ENCODE assay signal across 1 cellular context in genomic region chr21:32727728-32728454, GRCh38.
A peak's percentile ranks its signal among the peaks of the same experiment; 100 is the strongest.
TF ChIP-seq lines count a peak whose summit lies in the region.

Gene SYNJ1, minus strand, starts transcription at chr21:32728013. Its CDS starts 1,118 bp downstream, at chr21:32726895.

TF ChIP-seq in HepG2, 621 proteins besides CTCF, POLR2A, EP300 and RAD21 (continued from another document and continues in another):
- peak; percentile 83 for TF ChIP-seq PATZ1 (CRISPR knock-in tag; IDR thresholded peaks at IDR 0.05)
- TF ChIP-seq ZNF101 (CRISPR knock-in tag; IDR thresholded peaks at IDR 0.05; ENCODE audit: borderline replicate concordance, low read depth): no peak
- TF ChIP-seq SMC3 (IDR thresholded peaks at IDR 0.05; ENCODE audit: low read length): no peak
- peak; percentile 70 for TF ChIP-seq ELF3 (CRISPR knock-in tag; IDR thresholded peaks at IDR 0.05)
- peak; percentile 62; the same call in 1 of the 2 replicates for TF ChIP-seq ZNF782 (CRISPR knock-in tag; IDR thresholded peaks at IDR 0.05; ENCODE audit: borderline replicate concordance)
- no peak for TF ChIP-seq NR3C1 (CRISPR knock-in tag; IDR thresholded peaks at IDR 0.05)
- no peak; the same call in 1 of the 2 replicates for TF ChIP-seq ZNF543 (CRISPR knock-in tag; IDR thresholded peaks at IDR 0.05)
- TF ChIP-seq ZNF639 (CRISPR knock-in tag; conservative IDR thresholded peaks at IDR 0.05): no peak; the same call in none of the 2 replicates
- peak; percentile 37; the same call in 1 of the 2 replicates for TF ChIP-seq FOXP4 (CRISPR knock-in tag; IDR thresholded peaks at IDR 0.05)
- no peak for TF ChIP-seq ZNF570 (CRISPR knock-in tag; IDR thresholded peaks at IDR 0.05; ENCODE audit: borderline replicate concordance)
- no peak; the same call in 1 of the 2 replicates for TF ChIP-seq ZNF235 (CRISPR knock-in tag; IDR thresholded peaks at IDR 0.05; ENCODE audit: borderline replicate concordance)
- peak; percentile 73; the same call in 1 of the 2 replicates for TF ChIP-seq GFI1 (CRISPR knock-in tag; IDR thresholded peaks at IDR 0.05; ENCODE audit: borderline replicate concordance)
- TF ChIP-seq FLYWCH1 (CRISPR knock-in tag; IDR thresholded peaks at IDR 0.05): no peak
- TF ChIP-seq ZNF660 (CRISPR knock-in tag; IDR thresholded peaks at IDR 0.05; ENCODE audit: borderline replicate concordance, low read depth): no peak
- no peak; the same call in none of the 2 replicates for TF ChIP-seq MNT (IDR thresholded peaks at IDR 0.05)
- peak; percentile 95; the same call in 1 of the 2 replicates for TF ChIP-seq ZNF446 (CRISPR knock-in tag; IDR thresholded peaks at IDR 0.05)
- peak; percentile 81 for TF ChIP-seq ZHX2 (IDR thresholded peaks at IDR 0.05; ENCODE audit: low read depth)
- no peak for TF ChIP-seq ZHX2 (CRISPR knock-in tag; IDR thresholded peaks at IDR 0.05; ENCODE audit: borderline replicate concordance)
- TF ChIP-seq ZNF546 (CRISPR knock-in tag; conservative IDR thresholded peaks at IDR 0.05): peak; percentile 29; the same call in 1 of the 2 replicates
- no peak; the same call in 1 of the 2 replicates for TF ChIP-seq ZNF710 (CRISPR knock-in tag; IDR thresholded peaks at IDR 0.05; ENCODE audit: borderline replicate concordance)
- no peak for TF ChIP-seq ZNF737 (CRISPR knock-in tag; IDR thresholded peaks at IDR 0.05; ENCODE audit: borderline replicate concordance)
- TF ChIP-seq REXO4 (CRISPR knock-in tag; IDR thresholded peaks at IDR 0.05; ENCODE audit: borderline replicate concordance): no peak
- TF ChIP-seq ZNF615 (CRISPR knock-in tag; IDR thresholded peaks at IDR 0.05; ENCODE audit: borderline replicate concordance): no peak
- TF ChIP-seq RFX3 (CRISPR knock-in tag; IDR thresholded peaks at IDR 0.05): no peak; the same call in 1 of the 2 replicates
- TF ChIP-seq ZNF17 (CRISPR knock-in tag; IDR thresholded peaks at IDR 0.05): no peak
- TF ChIP-seq SMAD1 (CRISPR knock-in tag; IDR thresholded peaks at IDR 0.05; ENCODE audit: borderline replicate concordance, low read depth): peak; percentile 73; the same call in 1 of the 2 replicates
- TF ChIP-seq NFYC (CRISPR knock-in tag; IDR thresholded peaks at IDR 0.05): peak; percentile 44; the same call in 1 of the 2 replicates
- TF ChIP-seq MAFF (IDR thresholded peaks at IDR 0.05; ENCODE audit: low read depth, low read length): no peak
- peak; percentile 51; the same call in 1 of the 2 replicates for TF ChIP-seq RARA (CRISPR knock-in tag; IDR thresholded peaks at IDR 0.05)
- peak; percentile 63; the same call in 1 of the 2 replicates for TF ChIP-seq ZNF460 (CRISPR knock-in tag; IDR thresholded peaks at IDR 0.05; ENCODE audit: borderline replicate concordance)
- no peak for TF ChIP-seq ZNF550 (CRISPR knock-in tag; IDR thresholded peaks at IDR 0.05; ENCODE audit: borderline replicate concordance)
- TF ChIP-seq ZNF558 (CRISPR knock-in tag; IDR thresholded peaks at IDR 0.05; ENCODE audit: borderline replicate concordance): no peak; the same call in 1 of the 2 replicates
- TF ChIP-seq CBX5 (CRISPR knock-in tag; IDR thresholded peaks at IDR 0.05; ENCODE audit: borderline replicate concordance): no peak
- TF ChIP-seq ARID2 (CRISPR knock-in tag; IDR thresholded peaks at IDR 0.05; ENCODE audit: borderline replicate concordance): no peak
- TF ChIP-seq WIZ (CRISPR knock-in tag; IDR thresholded peaks at IDR 0.05): peak; percentile 84; the same call in 1 of the 2 replicates
- no peak for TF ChIP-seq TRIM24 (CRISPR knock-in tag; IDR thresholded peaks at IDR 0.05)
- TF ChIP-seq ATRX (CRISPR knock-in tag; IDR thresholded peaks at IDR 0.05; ENCODE audit: borderline replicate concordance): no peak
- 0 out of 2 replicates have a peak, but pooled peaks have one; percentile 61 for TF ChIP-seq ZNF530 (CRISPR knock-in tag; IDR thresholded peaks at IDR 0.05; ENCODE audit: low read depth)
- peak; percentile 92 for TF ChIP-seq ZNF670 (CRISPR knock-in tag; IDR thresholded peaks at IDR 0.05; ENCODE audit: borderline replicate concordance)
- peak; percentile 54; the same call in 1 of the 2 replicates for TF ChIP-seq ZBTB26 (CRISPR knock-in tag; IDR thresholded peaks at IDR 0.05; ENCODE audit: borderline replicate concordance)
- TF ChIP-seq TBP (CRISPR knock-in tag; IDR thresholded peaks at IDR 0.05): no peak
- peak; percentile 75 for TF ChIP-seq ISL2 (CRISPR knock-in tag; IDR thresholded peaks at IDR 0.05)
- no peak for TF ChIP-seq ZBTB1 (CRISPR knock-in tag; IDR thresholded peaks at IDR 0.05; ENCODE audit: borderline replicate concordance)
- no peak for TF ChIP-seq ZSCAN12 (CRISPR knock-in tag; IDR thresholded peaks at IDR 0.05)
- no peak for TF ChIP-seq BCLAF1 (IDR thresholded peaks at IDR 0.05)
